In genomic region chr21:33367309-33367973, GRCh38 we compare ENCODE assay signal across 14 cellular contexts. TPM values are rescaled to one million over a fixed set of nuclear protein-coding genes. Genes with fewer than 3 reads are reported as not detected.
DNase-seq lines count a peak whose midpoint lies in the region; ATAC-seq and TF ChIP-seq lines count a peak whose summit lies in the region.
"Had no signal": no experiment of that assay in that cellular context is flagged by ENCODE, and none has a peak within 500 bp of the region (broad histone marks: within the 10 kb centered on the region; RNA-seq: fewer than 3 reads in every experiment).

No MANE protein-coding gene starts in this region.

- CTCF ChIA-PET in WTC11 (lab: Charles Lee): no interaction called here

- TF ChIP-seq CTCF in HFF-Myc (IDR thresholded peaks at IDR 0.05; ENCODE audit: low read depth, low read length, missing control alignments): no peak
- TF ChIP-seq CTCF in WTC11 (IDR thresholded peaks at IDR 0.05): no peak
- TF ChIP-seq CTCF in fibroblast of mammary gland (conservative IDR thresholded peaks at IDR 0.05; ENCODE audit: control insufficient read depth, insufficient read depth, low read depth, low read length): no peak

- H3K4me3 ChIP-seq in HFF-Myc (replicated peaks; ENCODE audit: low read depth, low read length): no peak overlapping the region
- H3K4me3 ChIP-seq in fibroblast of mammary gland (ENCODE audit: control insufficient read depth, low read depth, low read length): no peak overlapping the region
- H3K4me3 ChIP-seq: MG63, tibial nerve had no signal

- H3K4me1 Mint-ChIP-seq in WTC11: peaks cover 10% of the 10 kb centered on the region

- POLR2A ChIA-PET in WTC11 (lab: Charles Lee): no interaction called here

- peaks cover 51% of the 10 kb centered on the region for H3K9me3 Mint-ChIP-seq in WTC11

- peaks cover 50% of the 10 kb centered on the region for H3K36me3 Mint-ChIP-seq in WTC11

- peak overlapping the region; percentile 87 for H3K27ac Mint-ChIP-seq in WTC11

- DNase-seq in DMS 273 (lab: John Stamatoyannopoulos, UW; ENCODE audit: unreplicated experiment) (peak; percentile 23), DMS 273 treated with DMSO at 0.1 percent for 48 hours (lab: John Stamatoyannopoulos, UW) (no peak), HFF-Myc (ENCODE audit: extremely low read depth, low read depth) (peak; percentile 37), WTC11 (ENCODE audit: low spot score) (no peak), fibroblast of mammary gland (ENCODE audit: low read depth) (peak; percentile 28), GOT3 (lab: John Stamatoyannopoulos, UW) (no peak), NCI-H345 treated with DMSO at 0.1 percent for 48 hours (lab: John Stamatoyannopoulos, UW; ENCODE audit: unreplicated experiment) (no peak), kidney glomerular epithelial cell (lab: John Stamatoyannopoulos, UW) (no peak)
- DNase-seq: Caco-2; mesenchymal stem cell; MG63; NCI-H2107; stimulated activated CD4-positive, alpha-beta T cell treated with anti-CD3 and anti-CD28 coated beads, Interleukin-12 subunit alpha, Interleukin-12 subunit beta, amount 100 ng/mL, for 4 hours had no signal

- H3K4me3 Mint-ChIP-seq in WTC11: no peak overlapping the region

- ATAC-seq in WTC11: peak; percentile 22; the same call in 1 of the 2 replicates

- H3K27me3 Mint-ChIP-seq in WTC11 (ENCODE audit: low read depth): peaks cover 9% of the 10 kb centered on the region

TF ChIP-seq in WTC11, 78 proteins besides CTCF, POLR2A, EP300 and RAD21:
- no peak for TF ChIP-seq USF2 (CRISPR knock-in tag; IDR thresholded peaks at IDR 0.05)
- no peak for TF ChIP-seq ZBTB43 (CRISPR knock-in tag; IDR thresholded peaks at IDR 0.05)
- no peak for TF ChIP-seq GTF2I (CRISPR knock-in tag; conservative IDR thresholded peaks at IDR 0.05)
- TF ChIP-seq RORB (CRISPR knock-in tag; IDR thresholded peaks at IDR 0.05): no peak
- no peak for TF ChIP-seq PRDM15 (CRISPR knock-in tag; IDR thresholded peaks at IDR 0.05)
- no peak for TF ChIP-seq STAT6 (CRISPR knock-in tag; conservative IDR thresholded peaks at IDR 0.05; ENCODE audit: low read depth)
- TF ChIP-seq GABPB1 (CRISPR knock-in tag; IDR thresholded peaks at IDR 0.05): no peak
- no peak for TF ChIP-seq E2F5 (CRISPR knock-in tag; IDR thresholded peaks at IDR 0.05)
- TF ChIP-seq MYBL2 (CRISPR knock-in tag; IDR thresholded peaks at IDR 0.05): no peak
- TF ChIP-seq CREM (CRISPR knock-in tag; IDR thresholded peaks at IDR 0.05): no peak
- no peak for TF ChIP-seq SP1 (CRISPR knock-in tag; conservative IDR thresholded peaks at IDR 0.05)
- no peak for TF ChIP-seq ZNF671 (CRISPR knock-in tag; IDR thresholded peaks at IDR 0.05)
- no peak for TF ChIP-seq E2F4 (CRISPR knock-in tag; IDR thresholded peaks at IDR 0.05; ENCODE audit: borderline replicate concordance, low read depth)
- no peak for TF ChIP-seq MLX (CRISPR knock-in tag; IDR thresholded peaks at IDR 0.05)
- TF ChIP-seq FOXK1 (CRISPR knock-in tag; IDR thresholded peaks at IDR 0.05): no peak
- no peak for TF ChIP-seq IRF1 (CRISPR knock-in tag; IDR thresholded peaks at IDR 0.05)

RNA-seq across cellular contexts. Expression of gene IFNGR2, which starts 35.8 kb away (rescaled TPM):
- total RNA-seq in WTC11 (2021): 34.1 to 37.3 TPM (median 35.7 TPM) in 3 replicates

RNA-seq across cellular contexts. Expression of gene IFNAR1, which starts 42.7 kb away (rescaled TPM):
- total RNA-seq in WTC11 (2021): 12.2 to 14.6 TPM (median 13.2 TPM) in 3 replicates

Comparison
In these comparisons a context has a peak if more than half of its experiments do, and no peak if none do; other contexts are left out.
1. DNase-seq: peak in DMS 273 (single experiment), HFF-Myc (single experiment) and fibroblast of mammary gland (single experiment); none in DMS 273 treated with DMSO at 0.1 percent for 48 hours (single experiment), WTC11 (single experiment), GOT3 (single experiment), NCI-H345 treated with DMSO at 0.1 percent for 48 hours (single experiment) and kidney glomerular epithelial cell (single experiment).